In the genomic region with DNA sequence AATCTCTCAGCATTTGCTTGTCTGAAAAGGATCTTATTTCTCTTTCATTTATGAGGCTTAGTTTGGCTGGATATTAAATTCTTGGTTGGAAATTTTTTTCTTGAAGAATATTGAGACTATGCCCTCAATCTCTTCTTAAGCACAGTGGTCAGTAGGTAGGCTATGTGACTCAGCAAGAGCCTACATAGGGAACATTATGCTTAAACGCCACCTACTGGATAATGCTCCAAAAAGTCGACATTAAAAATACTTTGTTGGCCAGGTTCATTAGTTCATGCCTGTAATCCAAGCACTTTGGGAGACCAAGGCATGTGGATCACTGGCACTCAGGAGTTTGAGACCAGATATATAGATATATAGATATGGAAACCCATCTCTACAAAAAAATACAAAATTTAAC, we compare ENCODE assay signal across 10 cellular contexts.
DNase-seq lines count a peak whose midpoint lies in the region; ATAC-seq, FAIRE-seq and TF ChIP-seq lines count a peak whose summit lies in the region.
"Had no signal": no experiment of that assay in that cellular context is flagged by ENCODE, and none has a peak within 500 bp of the region (broad histone marks: within the 10 kb centered on the region; RNA-seq: fewer than 3 reads in every experiment).

No MANE protein-coding gene starts in this region.

- H3K36me3 Mint-ChIP-seq in CD8-positive, alpha-beta T cell: no peaks in the 10 kb centered on the region
- H3K36me3 Mint-ChIP-seq: CD4-positive, CD25-positive, alpha-beta regulatory T cell had no signal

- TF ChIP-seq CTCF in cardiac muscle cell (IDR thresholded peaks at IDR 0.05; ENCODE audit: low read depth, low read length) (peak; percentile 36), right atrium auricular region (IDR thresholded peaks at IDR 0.05) (peak in 1 of 2 donors; percentile 24), upper lobe of right lung (IDR thresholded peaks at IDR 0.05) (peak; percentile 31), tibial artery (IDR thresholded peaks at IDR 0.05) (no peak)
- no peak for TF ChIP-seq CTCF in CD8-positive, alpha-beta T cell (IDR thresholded peaks at IDR 0.05)

- no peak overlapping the region for H3K4me3 Mint-ChIP-seq in CD8-positive, alpha-beta T cell
- H3K4me3 Mint-ChIP-seq: activated T-helper 17 cell treated with anti-CD3 and anti-CD28 coated beads, Interleukin-2, amount 50 U/mL, for 72 hours; CD4-positive, CD25-positive, alpha-beta regulatory T cell had no signal

- no peak for TF ChIP-seq POLR2A in erythroblast (IDR thresholded peaks at IDR 0.05; ENCODE audit: low read length)

- CTCF ChIA-PET in CD8-positive, alpha-beta T cell (lab: Charles Lee): no interaction called here

- DNase-seq in cardiac muscle cell (ENCODE audit: low read depth in 1 of 2, low spot score in 1 of 2) (peak; percentile 42 to 75), right atrium auricular region (ENCODE audit: low spot score) (no peak), NCI-H748 (lab: John Stamatoyannopoulos, UW; ENCODE audit: unreplicated experiment) (peak; percentile 61), erythroblast (lab: John Stamatoyannopoulos, UW) (peak; percentile 3 to 31), upper lobe of right lung (no peak), HTR-8/SVneo (ENCODE audit: insufficient read length, low spot score) (no peak), tibial artery (no peak)
- DNase-seq in CD8-positive, alpha-beta T cell: no peak

- ATAC-seq in upper lobe of right lung: peak; percentile 74
- no peak for ATAC-seq in CD8-positive, alpha-beta T cell
- ATAC-seq: activated T-helper 17 cell treated with anti-CD3 and anti-CD28 coated beads, Interleukin-2, amount 50 U/mL, for 72 hours had no signal

- H3K27ac Mint-ChIP-seq in CD8-positive, alpha-beta T cell: no peak overlapping the region
- H3K27ac Mint-ChIP-seq: activated T-helper 17 cell treated with anti-CD3 and anti-CD28 coated beads, Interleukin-2, amount 50 U/mL, for 72 hours; CD4-positive, CD25-positive, alpha-beta regulatory T cell had no signal

- no peaks in the 10 kb centered on the region for H3K27me3 ChIP-seq in cardiac muscle cell
- H3K27me3 ChIP-seq in right atrium auricular region: no peaks in the 10 kb centered on the region
- no peaks in the 10 kb centered on the region for H3K27me3 ChIP-seq in upper lobe of right lung
- H3K27me3 ChIP-seq in CD8-positive, alpha-beta T cell (ENCODE audit: insufficient read depth, low read length): no peaks in the 10 kb centered on the region
- no peaks in the 10 kb centered on the region for H3K27me3 ChIP-seq in tibial artery

- POLR2A ChIA-PET in CD8-positive, alpha-beta T cell (lab: Charles Lee): no interaction called here

- FAIRE-seq in HTR-8/SVneo (lab: Jason Lieb, UNC): no peak

- H3K36me3 ChIP-seq in cardiac muscle cell: no peaks in the 10 kb centered on the region
- H3K36me3 ChIP-seq in right atrium auricular region: no peaks in the 10 kb centered on the region
- H3K36me3 ChIP-seq in upper lobe of right lung: no peaks in the 10 kb centered on the region
- H3K36me3 ChIP-seq in CD8-positive, alpha-beta T cell (ENCODE audit: insufficient read depth, low read length): no peaks in the 10 kb centered on the region
- H3K36me3 ChIP-seq in tibial artery: no peaks in the 10 kb centered on the region

- H3K9me3 Mint-ChIP-seq in CD8-positive, alpha-beta T cell: peaks cover 17% of the 10 kb centered on the region

- no peak overlapping the region for H3K27ac ChIP-seq in cardiac muscle cell
- no peak overlapping the region for H3K27ac ChIP-seq in right atrium auricular region
- H3K27ac ChIP-seq in upper lobe of right lung: no peak overlapping the region
- H3K27ac ChIP-seq in CD8-positive, alpha-beta T cell (ENCODE audit: low read depth, low read length): no peak overlapping the region
- no peak overlapping the region for H3K27ac ChIP-seq in tibial artery

- H3K4me3 ChIP-seq in cardiac muscle cell (no peak overlapping the region), right atrium auricular region (no peak overlapping the region), upper lobe of right lung (no peak overlapping the region), tibial artery (no peak overlapping the region)
- no peak overlapping the region for H3K4me3 ChIP-seq in CD8-positive, alpha-beta T cell (ENCODE audit: low read depth, low read length)

- H3K27me3 Mint-ChIP-seq in CD8-positive, alpha-beta T cell (ENCODE audit: low read depth): no peaks in the 10 kb centered on the region

- no peaks in the 10 kb centered on the region for H3K9me3 ChIP-seq in cardiac muscle cell (ENCODE audit: low read depth)
- H3K9me3 ChIP-seq in right atrium auricular region: peaks cover 0 to 29% of the 10 kb centered on the region in 2 donors
- no peaks in the 10 kb centered on the region for H3K9me3 ChIP-seq in upper lobe of right lung
- H3K9me3 ChIP-seq in CD8-positive, alpha-beta T cell (ENCODE audit: low read length): no peaks in the 10 kb centered on the region
- peaks cover 0 to 22% (median 0%) of the 10 kb centered on the region in 3 donors for H3K9me3 ChIP-seq in tibial artery

- intact Hi-C loops in upper lobe of right lung (cut with DNase I): no loop called here
- intact Hi-C loops in CD8-positive, alpha-beta T cell (cut with DNase I, micrococcal nuclease): no loop called here
- intact Hi-C loops in tibial artery (cut with DNase I; ENCODE audit: low total_unique reads): no loop called here

- H3K4me1 ChIP-seq in cardiac muscle cell (ENCODE audit: low read depth) (no peaks in the 10 kb centered on the region), right atrium auricular region (no peaks in the 10 kb centered on the region), upper lobe of right lung (no peaks in the 10 kb centered on the region), tibial artery (peaks cover 0 to 7% (median 0%) of the 10 kb centered on the region in 4 donors)
- H3K4me1 ChIP-seq in CD8-positive, alpha-beta T cell (ENCODE audit: insufficient read depth, low read length): no peaks in the 10 kb centered on the region

- no peaks in the 10 kb centered on the region for H3K4me1 Mint-ChIP-seq in CD8-positive, alpha-beta T cell (ENCODE audit: low read depth)
- H3K4me1 Mint-ChIP-seq: activated T-helper 17 cell treated with anti-CD3 and anti-CD28 coated beads, Interleukin-2, amount 50 U/mL, for 72 hours; CD4-positive, CD25-positive, alpha-beta regulatory T cell had no signal

Comparison
In these comparisons a context has a peak if more than half of its experiments do, and no peak if none do; other contexts are left out.
1. DNase-seq: peak in cardiac muscle cell (2 of 2), NCI-H748 (single experiment) and erythroblast (2 of 2); none in right atrium auricular region (single experiment), upper lobe of right lung (single experiment), CD8-positive, alpha-beta T cell (0 of 7), HTR-8/SVneo (single experiment) and tibial artery (0 of 2).
2. CTCF ChIP-seq: peak in cardiac muscle cell (single experiment) and upper lobe of right lung (single experiment); none in CD8-positive, alpha-beta T cell (single experiment) and tibial artery (0 of 2).